In the genomic region with DNA sequence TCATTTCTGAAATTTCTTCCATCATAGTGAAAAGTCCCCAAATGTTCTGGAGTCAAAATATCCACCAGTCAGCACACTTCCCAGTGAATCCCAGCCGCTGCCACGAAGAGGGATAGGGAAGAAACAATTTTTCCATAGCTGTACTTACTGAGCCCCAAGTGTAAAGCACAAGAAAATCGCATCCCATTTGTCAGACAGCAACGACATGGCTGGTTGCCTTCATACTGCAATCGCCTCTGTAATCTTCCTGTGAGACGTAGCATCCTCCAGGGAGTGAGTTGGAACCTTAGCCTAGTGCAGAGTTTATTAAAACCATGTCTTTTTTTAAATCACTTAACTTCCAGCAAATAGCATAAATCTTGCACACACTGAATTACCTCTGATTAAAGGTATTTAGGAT, we compare ENCODE assay signal across 22 cellular contexts. TPM values are rescaled to one million over a fixed set of nuclear protein-coding genes. Genes with fewer than 3 reads are reported as not detected.
DNase-seq lines count a peak whose midpoint lies in the region; ATAC-seq and TF ChIP-seq lines count a peak whose summit lies in the region.
"Had no signal": no experiment of that assay in that cellular context is flagged by ENCODE, and none has a peak within 500 bp of the region (broad histone marks: within the 10 kb centered on the region; RNA-seq: fewer than 3 reads in every experiment).

No MANE protein-coding gene starts in this region.

- no peaks in the 10 kb centered on the region for H3K9me3 ChIP-seq in BLaER1
- no peaks in the 10 kb centered on the region for H3K9me3 ChIP-seq in T-helper 17 cell (ENCODE audit: control insufficient read depth, low read length, poor library complexity, severe bottlenecking)
- no peaks in the 10 kb centered on the region for H3K9me3 ChIP-seq in heart right ventricle
- H3K9me3 ChIP-seq in psoas muscle, result no peaks in the 10 kb centered on the region
- H3K9me3 ChIP-seq in right lobe of liver, result no peaks in the 10 kb centered on the region
- H3K9me3 ChIP-seq: uterus had no signal

- H3K27ac Mint-ChIP-seq in T-helper 17 cell, result peak overlapping the region; percentile 81
- no peak overlapping the region for H3K27ac Mint-ChIP-seq in activated T-helper 17 cell treated with anti-CD3 and anti-CD28 coated beads, Interleukin-2, amount 50 U/mL, for 72 hours
- H3K27ac Mint-ChIP-seq: activated naive CD4-positive, alpha-beta T cell treated with anti-CD3 and anti-CD28 coated beads, Interleukin-2, amount 50 U/mL, for 24 hours; H9 had no signal

- H3K36me3 Mint-ChIP-seq in T-helper 17 cell (ENCODE audit: low read depth), result peaks cover 6% of the 10 kb centered on the region
- H3K36me3 Mint-ChIP-seq in activated T-helper 17 cell treated with anti-CD3 and anti-CD28 coated beads, Interleukin-2, amount 50 U/mL, for 72 hours (ENCODE audit: low read depth), result peaks cover 65% of the 10 kb centered on the region

- intact Hi-C loops in heart right ventricle (cut with DNase I) (loop anchor here in 1 of 10 donors (5.0 kb wide), 1 partner anchor 45 kb away; no protein-coding TSS in a partner anchor), psoas muscle (cut with DNase I) (no loop called here), right lobe of liver (cut with DNase I) (no loop called here)

- peaks cover 46% of the 10 kb centered on the region for H3K4me1 ChIP-seq in BLaER1
- peaks cover 0 to 21% (median 0%) of the 10 kb centered on the region in 9 donors for H3K4me1 ChIP-seq in heart right ventricle
- H3K4me1 ChIP-seq in psoas muscle, result no peaks in the 10 kb centered on the region
- H3K4me1 ChIP-seq in right lobe of liver, result no peaks in the 10 kb centered on the region
- H3K4me1 ChIP-seq: foreskin keratinocyte, uterus had no signal

- no peak for TF ChIP-seq POLR2A in right lobe of liver (IDR thresholded peaks at IDR 0.05)

- H3K9ac ChIP-seq in BLaER1, result no peak overlapping the region

- peak overlapping the region; percentile 24; the same call in 1 of the 2 replicates for H3K27ac ChIP-seq in BLaER1
- peak overlapping the region in 5 of 10 donors; percentile 19 to 65 (median 34) for H3K27ac ChIP-seq in heart right ventricle
- no peak overlapping the region for H3K27ac ChIP-seq in psoas muscle
- H3K27ac ChIP-seq in right lobe of liver, result no peak overlapping the region
- H3K27ac ChIP-seq: dorsolateral prefrontal cortex, foreskin keratinocyte, uterus had no signal

- 65 to 73% methylated on average over 6 of the region's 6 CpGs for WGBS in heart right ventricle, 2 donors
- WGBS in psoas muscle, 3 donors, result 65 to 73% (median 70%) methylated on average over 6 of the region's 6 CpGs
- WGBS in right lobe of liver (ENCODE audit: insufficient coverage, low coverage, low lambda C conversion rate, missing lambda C conversion rate), result 56% methylated on average over 5 of the region's 6 CpGs

- peaks cover 8% of the 10 kb centered on the region; the same call in 1 of the 2 replicates for H4K20me1 ChIP-seq in BLaER1

- H3K9me3 Mint-ChIP-seq in activated T-helper 17 cell treated with anti-CD3 and anti-CD28 coated beads, Interleukin-2, amount 50 U/mL, for 72 hours, result no peaks in the 10 kb centered on the region
- H3K9me3 Mint-ChIP-seq: activated naive CD4-positive, alpha-beta T cell treated with anti-CD3 and anti-CD28 coated beads, Interleukin-2, amount 50 U/mL, for 24 hours; activated T-cell treated with anti-CD3 and anti-CD28 coated beads, Interleukin-2, amount 50 U/mL, for 72 hours; H9 had no signal

- TF ChIP-seq CTCF in heart right ventricle (IDR thresholded peaks at IDR 0.05), result no peak
- TF ChIP-seq CTCF in psoas muscle (IDR thresholded peaks at IDR 0.05), result no peak
- TF ChIP-seq CTCF in right lobe of liver (IDR thresholded peaks at IDR 0.05), result no peak

- H3K4me3 ChIP-seq in BLaER1, result no peak overlapping the region
- H3K4me3 ChIP-seq in heart right ventricle, result no peak overlapping the region
- no peak overlapping the region for H3K4me3 ChIP-seq in psoas muscle
- H3K4me3 ChIP-seq in right lobe of liver, result no peak overlapping the region
- H3K4me3 ChIP-seq: dorsolateral prefrontal cortex, smooth muscle cell, uterus had no signal

- ATAC-seq in T-helper 17 cell (no peak), heart right ventricle (peak in 6 of 8 donors; percentile 50 to 72 (median 66)), psoas muscle (peak in 2 of 4 donors; percentile 21 to 56), right lobe of liver (no peak), HG03469 (IDR thresholded peaks at IDR 0.05; ENCODE audit: unreplicated experiment) (no peak)
- ATAC-seq in activated T-helper 17 cell treated with anti-CD3 and anti-CD28 coated beads, Interleukin-2, amount 50 U/mL, for 72 hours (replicated peaks), result no peak
- ATAC-seq: activated T-cell treated with anti-CD3 and anti-CD28 coated beads, Interleukin-2, amount 50 U/mL, for 72 hours; foreskin keratinocyte had no signal

- H3K27me3 ChIP-seq in BLaER1 (no peaks in the 10 kb centered on the region), heart right ventricle (no peaks in the 10 kb centered on the region), psoas muscle (ENCODE audit: insufficient read depth in 3 of 3, low read length in 2 of 3) (no peaks in the 10 kb centered on the region), right lobe of liver (no peaks in the 10 kb centered on the region)
- H3K27me3 ChIP-seq: dorsolateral prefrontal cortex, foreskin keratinocyte, uterus had no signal

- H3K4me3 Mint-ChIP-seq in T-helper 17 cell, result peak overlapping the region; percentile 15
- H3K4me3 Mint-ChIP-seq in activated T-helper 17 cell treated with anti-CD3 and anti-CD28 coated beads, Interleukin-2, amount 50 U/mL, for 72 hours, result no peak overlapping the region
- H3K4me3 Mint-ChIP-seq: activated naive CD4-positive, alpha-beta T cell treated with anti-CD3 and anti-CD28 coated beads, Interleukin-2, amount 50 U/mL, for 24 hours; activated T-cell treated with anti-CD3 and anti-CD28 coated beads, Interleukin-2, amount 50 U/mL, for 72 hours; H9 had no signal

- no peaks in the 10 kb centered on the region for H3K27me3 Mint-ChIP-seq in T-helper 17 cell
- no peaks in the 10 kb centered on the region for H3K27me3 Mint-ChIP-seq in activated T-helper 17 cell treated with anti-CD3 and anti-CD28 coated beads, Interleukin-2, amount 50 U/mL, for 72 hours
- H3K27me3 Mint-ChIP-seq: activated naive CD4-positive, alpha-beta T cell treated with anti-CD3 and anti-CD28 coated beads, Interleukin-2, amount 50 U/mL, for 24 hours had no signal

- peaks cover 14% of the 10 kb centered on the region for H3K36me3 ChIP-seq in BLaER1
- H3K36me3 ChIP-seq in heart right ventricle, result no peaks in the 10 kb centered on the region
- H3K36me3 ChIP-seq in psoas muscle (ENCODE audit: insufficient read depth in 1 of 2, low read depth in 1 of 2), result no peaks in the 10 kb centered on the region
- no peaks in the 10 kb centered on the region for H3K36me3 ChIP-seq in right lobe of liver
- H3K36me3 ChIP-seq: uterus had no signal

- peaks cover 44% of the 10 kb centered on the region for H3K4me1 Mint-ChIP-seq in T-helper 17 cell
- peaks cover 29% of the 10 kb centered on the region for H3K4me1 Mint-ChIP-seq in activated T-helper 17 cell treated with anti-CD3 and anti-CD28 coated beads, Interleukin-2, amount 50 U/mL, for 72 hours

- peak overlapping the region; percentile 32 for H3K4me2 ChIP-seq in BLaER1
- H3K4me2 ChIP-seq: smooth muscle cell had no signal

- DNase-seq in T-helper 17 cell, result no peak
- peak in 1 of 2 donors; percentile 32 for DNase-seq in heart right ventricle
- peak; percentile 20 to 52 for DNase-seq in psoas muscle
- no peak for DNase-seq in right lobe of liver
- DNase-seq in mucosa of gallbladder (ENCODE audit: low spot score), result no peak
- DNase-seq: activated T-cell treated with anti-CD3 and anti-CD28 coated beads, Interleukin-2, amount 50 U/mL, for 72 hours; cerebellar nuclear complex; dorsolateral prefrontal cortex; foreskin keratinocyte; H9; hippocampal formation; NCI-H1694; NCI-H2171; NCI-H524 treated with DMSO at 0.1 percent for 48 hours; stimulated activated CD4-positive, alpha-beta T cell treated with anti-CD3 and anti-CD28 coated beads, Interleukin-2, amount 100 ng/mL, for 24 hours had no signal

RNA-seq across cellular contexts. Expression of a gene that starts 56.8 kb away (rescaled TPM):
- 100 to 1,000 TPM; 194 to 208 TPM for total RNA-seq in T-helper 17 cell
- total RNA-seq in heart right ventricle, result 10 to 100 TPM in 2 of 10 donors, 1 to 10 TPM in 8; 3.6 to 20.6 (median 8.0) TPM
- polyA plus RNA-seq in heart right ventricle, result 1 to 10 TPM; 3.6 to 5.6 TPM
- total RNA-seq in psoas muscle, result 1 to 10 TPM; 2.1 to 8.2 (median 5.3) TPM
- 1 to 10 TPM; 1.4 to 1.7 (median 1.6) TPM for polyA plus RNA-seq in psoas muscle
- total RNA-seq in right lobe of liver, result 1 to 10 TPM; 1.9 to 7.6 (median 3.5) TPM
- total RNA-seq in activated T-helper 17 cell treated with anti-CD3 and anti-CD28 coated beads, Interleukin-2, amount 50 U/mL, for 72 hours, result 100 to 1,000 TPM in 1 of 2 donors, 10 to 100 TPM in 1; 99.1 to 132 TPM
- total RNA-seq in mucosa of gallbladder, result 14.2 TPM
- total RNA-seq: endothelial cell of umbilical vein had no signal
- polyA plus RNA-seq: endothelial cell of umbilical vein had no signal

Comparison
In these comparisons a context has a peak if more than half of its experiments do, and no peak if none do; other contexts are left out.
1. ATAC-seq: peak in heart right ventricle (6 of 8); none in T-helper 17 cell (single experiment), right lobe of liver (0 of 4), HG03469 (single experiment) and activated T-helper 17 cell treated with anti-CD3 and anti-CD28 coated beads, Interleukin-2, amount 50 U/mL, for 72 hours (single experiment).
2. DNase-seq: peak in psoas muscle (2 of 2); none in T-helper 17 cell (0 of 3), right lobe of liver (0 of 3) and mucosa of gallbladder (single experiment).